In genomic region chr4:145920205-145920604, GRCh38 we compare ENCODE assay signal across 15 cellular contexts. TPM values are rescaled to one million over a fixed set of nuclear protein-coding genes. Genes with fewer than 3 reads are reported as not detected.
DNase-seq lines count a peak whose midpoint lies in the region; ATAC-seq and TF ChIP-seq lines count a peak whose summit lies in the region.
"Had no signal": no experiment of that assay in that cellular context is flagged by ENCODE, and none has a peak within 500 bp of the region (broad histone marks: within the 10 kb centered on the region; RNA-seq: fewer than 3 reads in every experiment).

No MANE protein-coding gene starts in this region.

- no peak overlapping the region for H3K4me3 Mint-ChIP-seq in WTC11
- H3K4me3 Mint-ChIP-seq in activated CD4-positive, alpha-beta T cell treated with anti-CD3 and anti-CD28 coated beads, Interleukin-2, amount 10 ng/mL, durations not matched to agents 7 days and 5 days: no peak overlapping the region
- H3K4me3 Mint-ChIP-seq: activated naive CD4-positive, alpha-beta T cell treated with anti-CD3 and anti-CD28 coated beads, Interleukin-2, amount 10 ng/mL, durations not matched to agents 7 days and 5 days had no signal

- in situ Hi-C loops in ACHN (cut with HindIII; ENCODE audit: low pct_ligation_motif_present, low pct_unique_long_range_greater_than_20kb, low sequenced_read_pairs): no loop called here

- no peak for TF ChIP-seq POLR2A in sigmoid colon (IDR thresholded peaks at IDR 0.05)

- no peak overlapping the region for H3K4me3 ChIP-seq in fibroblast of villous mesenchyme (ENCODE audit: low read depth, low read length)
- no peak overlapping the region for H3K4me3 ChIP-seq in sigmoid colon

- 71 to 85% methylated on average over 8 of the region's 8 CpGs for WGBS in sigmoid colon, 2 donors

- H3K9me3 ChIP-seq in sigmoid colon: no peaks in the 10 kb centered on the region
- H3K9me3 ChIP-seq: esophagus squamous epithelium had no signal

- H3K36me3 ChIP-seq in sigmoid colon: no peaks in the 10 kb centered on the region
- H3K36me3 ChIP-seq: esophagus squamous epithelium had no signal

- peaks cover 0 to 18% (median 12%) of the 10 kb centered on the region in 4 donors for H3K4me1 ChIP-seq in sigmoid colon

- POLR2A ChIA-PET in WTC11 (lab: Charles Lee): no interaction called here
- POLR2A ChIA-PET in activated CD4-positive, alpha-beta T cell treated with anti-CD3 and anti-CD28 coated beads, Interleukin-2, amount 10 ng/mL, durations not matched to agents 7 days and 5 days (lab: Charles Lee): no interaction called here

- peaks cover 36% of the 10 kb centered on the region for H3K4me1 Mint-ChIP-seq in WTC11
- H3K4me1 Mint-ChIP-seq in activated CD4-positive, alpha-beta T cell treated with anti-CD3 and anti-CD28 coated beads, Interleukin-2, amount 10 ng/mL, durations not matched to agents 7 days and 5 days: peaks cover 9% of the 10 kb centered on the region

- TF ChIP-seq CTCF in WTC11 (IDR thresholded peaks at IDR 0.05): no peak
- TF ChIP-seq CTCF in fibroblast of villous mesenchyme (IDR thresholded peaks at IDR 0.05; ENCODE audit: insufficient read depth, low read depth, low read length): no peak
- no peak for TF ChIP-seq CTCF in sigmoid colon (IDR thresholded peaks at IDR 0.05)

- peak overlapping the region; percentile 23; the same call in 1 of the 2 replicates for H3K27ac Mint-ChIP-seq in WTC11
- H3K27ac Mint-ChIP-seq in activated CD4-positive, alpha-beta T cell treated with anti-CD3 and anti-CD28 coated beads, Interleukin-2, amount 10 ng/mL, durations not matched to agents 7 days and 5 days: no peak overlapping the region
- H3K27ac Mint-ChIP-seq: activated naive CD4-positive, alpha-beta T cell treated with anti-CD3 and anti-CD28 coated beads, Interleukin-2, amount 10 ng/mL, durations not matched to agents 7 days and 5 days had no signal

- no peaks in the 10 kb centered on the region for H3K27me3 ChIP-seq in sigmoid colon
- H3K27me3 ChIP-seq: esophagus squamous epithelium had no signal

- no peaks in the 10 kb centered on the region for H3K27me3 Mint-ChIP-seq in WTC11 (ENCODE audit: low read depth)
- H3K27me3 Mint-ChIP-seq in activated CD4-positive, alpha-beta T cell treated with anti-CD3 and anti-CD28 coated beads, Interleukin-2, amount 10 ng/mL, durations not matched to agents 7 days and 5 days: no peaks in the 10 kb centered on the region
- H3K27me3 Mint-ChIP-seq: activated naive CD4-positive, alpha-beta T cell treated with anti-CD3 and anti-CD28 coated beads, Interleukin-2, amount 10 ng/mL, durations not matched to agents 7 days and 5 days had no signal

- peaks cover 16% of the 10 kb centered on the region for H3K9me3 Mint-ChIP-seq in WTC11
- peaks cover 7% of the 10 kb centered on the region for H3K9me3 Mint-ChIP-seq in activated CD4-positive, alpha-beta T cell treated with anti-CD3 and anti-CD28 coated beads, Interleukin-2, amount 10 ng/mL, durations not matched to agents 7 days and 5 days

- intact Hi-C loops in sigmoid colon (cut with DNase I): no loop called here

- H3K36me3 Mint-ChIP-seq in WTC11: peaks cover 20% of the 10 kb centered on the region
- peaks cover 15% of the 10 kb centered on the region for H3K36me3 Mint-ChIP-seq in activated CD4-positive, alpha-beta T cell treated with anti-CD3 and anti-CD28 coated beads, Interleukin-2, amount 10 ng/mL, durations not matched to agents 7 days and 5 days (ENCODE audit: low read depth)

- H3K27ac ChIP-seq in sigmoid colon: peak overlapping the region; percentile 25 to 63 (median 40)

- peak; percentile 38; the same call in 1 of the 2 replicates for ATAC-seq in WTC11
- ATAC-seq in GM18511 (IDR thresholded peaks at IDR 0.05; ENCODE audit: unreplicated experiment): no peak
- ATAC-seq: Panc1 had no signal

- no peak for TF ChIP-seq EP300 in sigmoid colon (IDR thresholded peaks at IDR 0.05)

- peak; percentile 97 for DNase-seq in EH (ENCODE audit: low read depth)
- DNase-seq in WTC11 (ENCODE audit: low spot score): no peak
- DNase-seq in fibroblast of villous mesenchyme (ENCODE audit: low read depth): peak; percentile 74
- DNase-seq in sigmoid colon: no peak
- DNase-seq in ACHN: no peak
- DNase-seq in activated CD4-positive, alpha-beta T cell treated with anti-CD3 and anti-CD28 coated beads, Interleukin-2, amount 10 ng/mL, durations not matched to agents 7 days and 5 days: no peak
- no peak for DNase-seq in NCI-H82 (lab: John Stamatoyannopoulos, UW)
- DNase-seq: activated CD4-positive, alpha-beta T cell treated with anti-CD3 and anti-CD28 coated beads for 1 hour; activated naive CD4-positive, alpha-beta T cell treated with anti-CD3 and anti-CD28 coated beads, Interleukin-2, amount 10 ng/mL, durations not matched to agents 7 days and 5 days; COR-L47; esophagus squamous epithelium; NCI-H1694; stimulated activated CD4-positive, alpha-beta T cell treated with anti-CD3 and anti-CD28 coated beads, Interleukin-1b, Interleukin-23, amount 100 ng/mL, for 48 hours had no signal

- CTCF ChIA-PET in WTC11 (lab: Charles Lee): interaction anchor here (1.5 kb wide), 1 partner anchor 10 kb away, joined by 4 read pairs; no protein-coding TSS in a partner anchor
- CTCF ChIA-PET in activated CD4-positive, alpha-beta T cell treated with anti-CD3 and anti-CD28 coated beads, Interleukin-2, amount 10 ng/mL, durations not matched to agents 7 days and 5 days (lab: Charles Lee): interaction anchor here (1.3 kb wide), 2 partner anchors 10 to 15 kb away, joined by 3 read pairs; no protein-coding TSS in a partner anchor

TF ChIP-seq in WTC11, 78 proteins besides CTCF, POLR2A, EP300 and RAD21:
- TF ChIP-seq NFYB (CRISPR knock-in tag; conservative IDR thresholded peaks at IDR 0.05; ENCODE audit: low read depth) (no peak), NFE2L1 (CRISPR knock-in tag; IDR thresholded peaks at IDR 0.05) (no peak), IRF1 (CRISPR knock-in tag; IDR thresholded peaks at IDR 0.05) (no peak), TEAD1 (CRISPR knock-in tag; IDR thresholded peaks at IDR 0.05) (no peak)

RNA-seq across cellular contexts. Expression of gene ZNF827, which starts 18.4 kb away (rescaled TPM):
- total RNA-seq in WTC11 (2021) (25.0 to 26.8 TPM (median 25.6 TPM) in 3 replicates), fibroblast of villous mesenchyme (9.1 and 12.9 TPM in 2 replicates), sigmoid colon (10 to 100 TPM; 11.3 to 37.7 (median 15.7) TPM)
- polyA plus RNA-seq in sigmoid colon: 1 to 10 TPM; 1.8 to 8.7 (median 2.1) TPM
- total RNA-seq in activated CD4-positive, alpha-beta T cell treated with anti-CD3 and anti-CD28 coated beads, Interleukin-2, amount 10 ng/mL, durations not matched to agents 7 days and 5 days: 10 to 100 TPM; 12.2 to 14.4 TPM

Comparison
In these comparisons a context has a peak if more than half of its experiments do, and no peak if none do; other contexts are left out.
1. DNase-seq: peak in EH (single experiment) and fibroblast of villous mesenchyme (single experiment); none in WTC11 (single experiment), sigmoid colon (single experiment), ACHN (single experiment), activated CD4-positive, alpha-beta T cell treated with anti-CD3 and anti-CD28 coated beads, Interleukin-2, amount 10 ng/mL, durations not matched to agents 7 days and 5 days (single experiment) and NCI-H82 (single experiment).